ENCODE assay signal across 15 cellular contexts in the genomic region with DNA sequence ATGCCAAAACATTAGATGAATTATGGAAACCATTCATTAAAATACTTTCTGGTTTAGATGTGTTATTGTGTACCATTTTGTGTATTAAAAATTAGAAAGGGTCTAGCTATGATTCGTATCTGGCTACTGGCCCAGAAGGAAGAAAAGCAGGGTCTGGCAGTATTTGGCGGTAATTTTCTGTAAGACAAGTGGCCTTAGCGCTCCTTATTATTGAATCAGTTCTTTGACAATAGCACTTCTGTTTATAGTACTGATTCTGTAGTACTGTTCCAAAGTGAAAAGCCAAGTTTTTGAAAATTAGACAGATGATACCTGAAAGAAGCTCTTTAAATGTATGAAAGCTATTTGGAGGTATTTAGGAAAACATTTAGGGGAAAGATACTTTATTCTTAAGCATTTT. TPM values are rescaled to one million over a fixed set of nuclear protein-coding genes. Genes with fewer than 3 reads are reported as not detected.
DNase-seq lines count a peak whose midpoint lies in the region; TF ChIP-seq lines count a peak whose summit lies in the region.
"Had no signal": no experiment of that assay in that cellular context is flagged by ENCODE, and none has a peak within 500 bp of the region (broad histone marks: within the 10 kb centered on the region; RNA-seq: fewer than 3 reads in every experiment).

No MANE protein-coding gene starts in this region.

- no peak overlapping the region for H3K4me3 Mint-ChIP-seq in H9
- H3K4me3 Mint-ChIP-seq: CD4-positive, alpha-beta T cell; T-helper 17 cell had no signal

- no peaks in the 10 kb centered on the region for H3K9me3 Mint-ChIP-seq in H9
- H3K9me3 Mint-ChIP-seq: CD4-positive, alpha-beta T cell had no signal

- H2BK5ac ChIP-seq in H9 (ENCODE audit: insufficient read length, low read length): no peak overlapping the region

- no peak overlapping the region for H3T11ph ChIP-seq in H9 (ENCODE audit: low read length)

- no peak overlapping the region for H3K27ac Mint-ChIP-seq in H9
- H3K27ac Mint-ChIP-seq: CD4-positive, alpha-beta T cell; T-helper 17 cell had no signal

- H3K4ac ChIP-seq in H9 (ENCODE audit: low read depth, low read length): no peak overlapping the region

- no peak overlapping the region for H2BK15ac ChIP-seq in H9 (ENCODE audit: low read depth, low read length)

- H3K27me3 ChIP-seq in H9 (ENCODE audit: insufficient read depth, low read length): no peaks in the 10 kb centered on the region

- no peak overlapping the region for H3K14ac ChIP-seq in H9 (ENCODE audit: insufficient read depth, low read length)

- H3K9me3 ChIP-seq in H9 (ENCODE audit: control insufficient read depth, low read depth, low read length): no peaks in the 10 kb centered on the region

- H3K4me2 ChIP-seq in H9 (ENCODE audit: insufficient read depth, insufficient read length, low read length): no peak overlapping the region

- no peaks in the 10 kb centered on the region for H3K79me1 ChIP-seq in H9 (ENCODE audit: insufficient read depth, low read depth, low read length, poor library complexity, severe bottlenecking)

- H2AFZ ChIP-seq in H9 (ENCODE audit: low read length): no peak overlapping the region

- no peak overlapping the region for H3K18ac ChIP-seq in H9 (ENCODE audit: insufficient read length, low read depth, low read length)

- no peak overlapping the region for H2BK12ac ChIP-seq in H9 (ENCODE audit: insufficient read length, low read depth, low read length)

- no peak overlapping the region for H3K56ac ChIP-seq in H9 (ENCODE audit: insufficient read length, low read depth, low read length)

- H4K20me1 ChIP-seq in H9 (ENCODE audit: control insufficient read depth, insufficient read depth, insufficient read length): no peaks in the 10 kb centered on the region

- no peak overlapping the region for H4K8ac ChIP-seq in H9 (replicated peaks; ENCODE audit: insufficient read length, low read depth, low read length)

- TF ChIP-seq CTCF in H9 (conservative IDR thresholded peaks at IDR 0.05) (no peak), RWPE1 (conservative IDR thresholded peaks at IDR 0.05; ENCODE audit: low read depth) (no peak)

- no peaks in the 10 kb centered on the region for H3K4me1 ChIP-seq in H9 (ENCODE audit: insufficient read depth, low read length)

- no CpG with 5 or more reads among the region's 3 CpGs for WGBS in H9 (ENCODE audit: extremely low coverage, insufficient read length, low lambda C conversion rate)

- H3K36me3 Mint-ChIP-seq in H9 (ENCODE audit: insufficient read depth in 1 of 3, low read depth in 3 of 3): no peaks in the 10 kb centered on the region; a peak in 2 of 7 replicates

- H2AK5ac ChIP-seq in H9 (ENCODE audit: insufficient read length, low read length): no peak overlapping the region

- POLR2A ChIA-PET in RWPE1 (lab: Yijun Ruan, JAX; ENCODE audit: low non-redundant PET): no interaction called here

- no peak overlapping the region for H2BK120ac ChIP-seq in H9 (ENCODE audit: low read depth, low read length, poor library complexity, severe bottlenecking)

- H2BK20ac ChIP-seq in H9 (ENCODE audit: low read depth, low read length, poor library complexity, severe bottlenecking): no peak overlapping the region

- CTCF ChIA-PET in RWPE1 (lab: Yijun Ruan, JAX): interaction anchor here (0.6 kb wide), 1 partner anchor 96 kb away, joined by 3 read pairs; no protein-coding TSS in a partner anchor

- no peaks in the 10 kb centered on the region for H3K79me2 ChIP-seq in H9 (ENCODE audit: insufficient read depth, low read length)

- H3K27ac ChIP-seq in H9 (ENCODE audit: insufficient read length, low read depth, low read length) (no peak overlapping the region), RWPE1 (no peak overlapping the region)

- DNase-seq in NCI-H82 (lab: John Stamatoyannopoulos, UW): peak; percentile 28
- DNase-seq in NCI-H82 treated with DMSO at 0.1 percent for 48 hours (lab: John Stamatoyannopoulos, UW; ENCODE audit: unreplicated experiment): no peak
- peak; percentile 15 for DNase-seq in NCI-H1417 treated with DMSO at 0.1 percent for 48 hours (lab: John Stamatoyannopoulos, UW)
- peak; percentile 58 for DNase-seq in NCI-H446 treated with DMSO at 0.1 percent for 48 hours (lab: John Stamatoyannopoulos, UW)
- no peak for DNase-seq in H9
- no peak for DNase-seq in islet precursor cell
- DNase-seq in RWPE1 (ENCODE audit: low spot score): no peak
- DNase-seq: ACHN; CD4-positive, alpha-beta T cell; KG1; NCI-H1048; NCI-H2081 treated with DMSO at 0.1 percent for 48 hours; NCI-H524 treated with DMSO at 0.1 percent for 48 hours; Right ventricle myocardium superior; T-helper 17 cell had no signal

- H3K23me2 ChIP-seq in H9 (ENCODE audit: insufficient read length, low read depth, low read length, poor library complexity, severe bottlenecking): no peaks in the 10 kb centered on the region

- peaks cover 0 to 3% of the 10 kb centered on the region in 2 experiments; a peak in 1 of 4 replicates for H3K4me1 Mint-ChIP-seq in H9

- no peak overlapping the region for H3K9ac ChIP-seq in H9 (ENCODE audit: extremely low read depth, insufficient read length, low read length)

- no peak overlapping the region for H4K91ac ChIP-seq in H9 (ENCODE audit: insufficient read length, low read depth, low read length)

- no peak overlapping the region for H3K23ac ChIP-seq in H9 (ENCODE audit: insufficient read length, low read depth, low read length)

- no peak overlapping the region for H4K5ac ChIP-seq in H9 (ENCODE audit: insufficient read length, low read depth, low read length)

- H3K27me3 Mint-ChIP-seq in H9 (ENCODE audit: low read depth): no peaks in the 10 kb centered on the region
- H3K27me3 Mint-ChIP-seq: CD4-positive, alpha-beta T cell; T-helper 17 cell had no signal

RNA-seq across cellular contexts. Expression of gene GLCE, which starts 10.2 kb away (rescaled TPM):
- 11.9 and 12.2 TPM in 2 replicates for total RNA-seq in H9 (2021)

Comparison
In these comparisons a context has a peak if more than half of its experiments do, and no peak if none do; other contexts are left out.
1. DNase-seq: peak in NCI-H82 (single experiment), NCI-H1417 treated with DMSO at 0.1 percent for 48 hours (single experiment) and NCI-H446 treated with DMSO at 0.1 percent for 48 hours (single experiment); none in NCI-H82 treated with DMSO at 0.1 percent for 48 hours (single experiment), H9 (single experiment), islet precursor cell (single experiment) and RWPE1 (single experiment).